32 cellular contexts compared by ENCODE assay signal in the genomic region with DNA sequence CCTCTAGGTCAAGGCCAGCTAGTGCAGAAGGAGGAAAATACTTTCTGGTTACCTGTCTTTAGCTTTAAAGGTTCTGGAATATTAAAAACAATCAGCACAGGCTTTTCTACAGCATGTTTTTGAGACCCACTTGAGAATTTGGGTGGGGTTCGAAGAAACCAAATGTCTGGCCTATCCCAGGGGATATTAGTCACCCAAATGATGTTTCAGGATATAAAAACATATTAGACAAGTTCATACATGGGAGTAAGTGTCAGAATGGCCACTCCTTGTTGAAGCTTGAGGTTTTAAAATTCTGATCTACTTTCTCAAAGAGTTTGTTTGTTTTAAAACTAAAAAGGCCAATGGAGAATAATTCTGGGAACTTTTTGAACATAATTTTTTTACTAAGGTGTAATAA.
A peak's percentile ranks its signal among the peaks of the same experiment; 100 is the strongest.
DNase-seq lines count a peak whose midpoint lies in the region; ATAC-seq and FAIRE-seq lines count a peak whose summit lies in the region.
"Had no signal": no experiment of that assay in that cellular context is flagged by ENCODE, and none has a peak within 500 bp of the region (broad histone marks: within the 10 kb centered on the region; RNA-seq: fewer than 3 reads in every experiment).

No MANE protein-coding gene starts in this region.

- peaks cover 0 to 3% (median 0%) of the 10 kb centered on the region in 5 donors for H3K9me3 Mint-ChIP-seq in CD8-positive, alpha-beta memory T cell
- H3K9me3 Mint-ChIP-seq: central memory CD8-positive, alpha-beta T cell; stimulated activated naive CD8-positive, alpha-beta T cell treated with anti-CD3 and anti-CD28 coated beads, Interleukin-15, Interleukin-2, amounts not matched to agents 100 ng/mL and 50 ng/mL, for 24 hours had no signal

- POLR2A ChIA-PET in CD8-positive, alpha-beta memory T cell (lab: Charles Lee), result no interaction called here

- no peak overlapping the region for H3K27ac Mint-ChIP-seq in CD8-positive, alpha-beta memory T cell
- H3K27ac Mint-ChIP-seq: activated CD4-positive, alpha-beta T cell treated with anti-CD3 and anti-CD28 coated beads for 36 hours; activated naive CD8-positive, alpha-beta T cell treated with anti-CD3 and anti-CD28 coated beads, Interleukin-2, amount 10 ng/mL, durations not matched to agents 7 days and 5 days; immature natural killer cell; naive thymus-derived CD4-positive, alpha-beta T cell; stimulated activated naive CD8-positive, alpha-beta T cell treated with anti-CD3 and anti-CD28 coated beads, Interleukin-15, Interleukin-2, amounts not matched to agents 100 ng/mL and 50 ng/mL, for 24 hours; T-helper 1 cell treated with Interleukin-12 subunit alpha and Interleukin-12 subunit beta and Interleukin-4 antibody, amounts not matched to agents 30 μg/mL and 1 μg/mL, for 36 hours had no signal

- no peak for FAIRE-seq in frontal cortex (lab: Jason Lieb, UNC)
- FAIRE-seq: D721Med, GM12878 had no signal

- peak overlapping the region; percentile 97 for H3K27ac ChIP-seq in epithelial cell of prostate
- H3K27ac ChIP-seq in CD8-positive, alpha-beta memory T cell (ENCODE audit: low read depth, low read length), result no peak overlapping the region
- H3K27ac ChIP-seq: HL-60, left lung, thyroid gland had no signal

- no peaks in the 10 kb centered on the region for H3K9me3 ChIP-seq in CD8-positive, alpha-beta memory T cell (ENCODE audit: low read length)
- H3K9me3 ChIP-seq: left lung, thyroid gland, vagina had no signal

- H3K4me3 ChIP-seq in CD8-positive, alpha-beta memory T cell (ENCODE audit: low read length), result no peak overlapping the region
- H3K4me3 ChIP-seq: GM12878, left lung, thyroid gland, vagina had no signal

- CTCF ChIA-PET in CD8-positive, alpha-beta memory T cell (lab: Charles Lee), result no interaction called here

- DNase-seq in EH (ENCODE audit: low read depth) (peak; percentile 38), LHCN-M2 (ENCODE audit: low read depth) (peak; percentile 74), epithelial cell of prostate (ENCODE audit: low read depth, low spot score) (peak; percentile 70), myocyte (ENCODE audit: low read depth) (peak; percentile 46), CD1c-positive myeloid dendritic cell (ENCODE audit: extremely low spot score) (no peak), frontal cortex (ENCODE audit: low spot score in 2 of 2) (no peak)
- no peak for DNase-seq in CD8-positive, alpha-beta memory T cell
- DNase-seq: activated CD4-positive, alpha-beta T cell treated with anti-CD3 and anti-CD28 coated beads for 36 hours; activated CD8-positive, alpha-beta memory T cell treated with anti-CD3 and anti-CD28 coated beads for 24 hours; activated effector memory CD4-positive, alpha-beta T cell treated with anti-CD3 and anti-CD28 coated beads, Interleukin-2, amount 50 U/mL, for 16 hours; activated naive CD8-positive, alpha-beta T cell treated with anti-CD3 and anti-CD28 coated beads, Interleukin-2, amount 10 ng/mL, durations not matched to agents 7 days and 5 days; CD4-positive, CD25-positive, alpha-beta regulatory T cell; dermis blood vessel endothelial cell; hypothalamus; immature natural killer cell; left lung; mesendoderm; naive thymus-derived CD4-positive, alpha-beta T cell; NCI-H1048; NCI-H1694 treated with DMSO at 0.1 percent for 48 hours; NCI-H2171 treated with DMSO at 0.1 percent for 48 hours; NCI-H524 treated with DMSO at 0.1 percent for 48 hours; nucleus accumbens; thyroid gland had no signal

- ATAC-seq in HG02798 (IDR thresholded peaks at IDR 0.05; ENCODE audit: poor library complexity, unreplicated experiment), result no peak
- ATAC-seq: activated CD4-positive, alpha-beta T cell treated with anti-CD3 and anti-CD28 coated beads for 36 hours; GM12878; left lung; naive thymus-derived CD4-positive, alpha-beta T cell had no signal

- H3K4me1 Mint-ChIP-seq in CD8-positive, alpha-beta memory T cell, result no peaks in the 10 kb centered on the region
- H3K4me1 Mint-ChIP-seq: activated CD4-positive, alpha-beta T cell treated with anti-CD3 and anti-CD28 coated beads for 36 hours; activated naive CD8-positive, alpha-beta T cell treated with anti-CD3 and anti-CD28 coated beads, Interleukin-2, amount 10 ng/mL, durations not matched to agents 7 days and 5 days; CD4-positive, CD25-positive, alpha-beta regulatory T cell; central memory CD8-positive, alpha-beta T cell; immature natural killer cell; naive thymus-derived CD4-positive, alpha-beta T cell had no signal

- peaks cover 2 to 20% of the 10 kb centered on the region in 2 donors for H3K27me3 Mint-ChIP-seq in CD8-positive, alpha-beta memory T cell
- H3K27me3 Mint-ChIP-seq: activated CD4-positive, alpha-beta T cell treated with anti-CD3 and anti-CD28 coated beads for 36 hours; stimulated activated naive CD8-positive, alpha-beta T cell treated with anti-CD3 and anti-CD28 coated beads, Interleukin-15, Interleukin-2, amounts not matched to agents 100 ng/mL and 50 ng/mL, for 24 hours had no signal

- H3K4me3 Mint-ChIP-seq in CD8-positive, alpha-beta memory T cell, result no peak overlapping the region
- H3K4me3 Mint-ChIP-seq: activated CD4-positive, alpha-beta T cell treated with anti-CD3 and anti-CD28 coated beads for 36 hours; activated naive CD8-positive, alpha-beta T cell treated with anti-CD3 and anti-CD28 coated beads, Interleukin-2, amount 10 ng/mL, durations not matched to agents 7 days and 5 days; CD4-positive, CD25-positive, alpha-beta regulatory T cell; central memory CD8-positive, alpha-beta T cell; immature natural killer cell; naive thymus-derived CD4-positive, alpha-beta T cell; stimulated activated naive CD8-positive, alpha-beta T cell treated with anti-CD3 and anti-CD28 coated beads, Interleukin-15, Interleukin-2, amounts not matched to agents 100 ng/mL and 50 ng/mL, for 24 hours; T-helper 1 cell treated with Interleukin-12 subunit alpha and Interleukin-12 subunit beta and Interleukin-4 antibody, amounts not matched to agents 30 μg/mL and 1 μg/mL, for 36 hours had no signal

- no peaks in the 10 kb centered on the region for H3K36me3 ChIP-seq in CD8-positive, alpha-beta memory T cell (ENCODE audit: insufficient read depth, low read length)
- H3K36me3 ChIP-seq: left lung, thyroid gland, vagina had no signal

- no peaks in the 10 kb centered on the region for H3K4me1 ChIP-seq in CD8-positive, alpha-beta memory T cell (ENCODE audit: insufficient read depth, low read length)
- H3K4me1 ChIP-seq: left lung, thyroid gland had no signal

- no peaks in the 10 kb centered on the region for H3K36me3 Mint-ChIP-seq in CD8-positive, alpha-beta memory T cell
- H3K36me3 Mint-ChIP-seq: CD4-positive, CD25-positive, alpha-beta regulatory T cell had no signal

- no peaks in the 10 kb centered on the region for H3K27me3 ChIP-seq in CD8-positive, alpha-beta memory T cell (ENCODE audit: insufficient read depth, low read length, poor library complexity, severe bottlenecking)
- H3K27me3 ChIP-seq: left lung, thyroid gland, vagina had no signal

Comparison
In these comparisons a context has a peak if more than half of its experiments do, and no peak if none do; other contexts are left out.
1. DNase-seq: peak in EH (single experiment), LHCN-M2 (single experiment), epithelial cell of prostate (single experiment) and myocyte (single experiment); none in CD1c-positive myeloid dendritic cell (single experiment), CD8-positive, alpha-beta memory T cell (0 of 5) and frontal cortex (0 of 2).